In the genomic region with DNA sequence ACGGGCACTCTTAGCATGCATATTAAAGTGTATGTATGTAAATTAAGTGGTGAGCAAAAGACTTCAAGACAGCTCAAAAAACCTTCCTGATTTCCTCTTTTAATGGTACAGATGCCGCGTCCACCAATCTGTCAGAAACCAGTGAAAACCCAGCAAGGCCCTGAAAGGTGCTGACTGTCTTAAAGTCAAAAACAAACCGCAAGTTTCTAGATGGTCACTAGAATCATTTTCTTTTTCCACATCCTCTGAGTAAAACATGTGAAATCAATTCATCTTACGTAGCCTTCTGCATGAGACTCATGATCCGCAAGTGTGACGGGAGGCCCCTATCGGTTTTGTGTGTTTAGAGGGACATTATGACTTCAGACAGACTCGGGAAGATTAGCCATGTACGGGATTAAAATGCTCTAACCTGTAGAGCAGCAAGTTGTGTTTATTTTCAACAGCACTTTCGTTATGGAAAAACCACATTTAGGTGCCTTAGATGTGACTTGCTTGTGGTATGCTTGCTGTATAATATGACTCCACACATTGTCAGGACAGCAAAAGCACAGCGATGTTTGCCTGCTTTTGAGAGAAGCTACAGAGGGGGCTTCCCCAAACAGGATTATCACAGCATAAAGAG, we compare ENCODE assay signal across 12 cellular contexts.
DNase-seq lines count a peak whose midpoint lies in the region; ATAC-seq and TF ChIP-seq lines count a peak whose summit lies in the region.
"Had no signal": no experiment of that assay in that cellular context is flagged by ENCODE, and none has a peak within 500 bp of the region (broad histone marks: within the 10 kb centered on the region; RNA-seq: fewer than 3 reads in every experiment).

No MANE protein-coding gene starts in this region.

- no peaks in the 10 kb centered on the region for H3K27me3 ChIP-seq in CD4-positive, CD25-positive, alpha-beta regulatory T cell (ENCODE audit: control insufficient read depth, insufficient read depth, low read length)
- no peaks in the 10 kb centered on the region for H3K27me3 ChIP-seq in PC-9 (ENCODE audit: insufficient read depth, low read depth)
- H3K27me3 ChIP-seq: esophagus squamous epithelium, uterus had no signal

- no peaks in the 10 kb centered on the region for H3K27me3 Mint-ChIP-seq in CD4-positive, CD25-positive, alpha-beta regulatory T cell

- peak in 1 of 3 donors; percentile 21 for DNase-seq in CD4-positive, CD25-positive, alpha-beta regulatory T cell
- DNase-seq in Right ventricle myocardium superior (no peak), mesenteric fat pad (ENCODE audit: low spot score) (no peak), omental fat pad (ENCODE audit: low spot score) (no peak), PC-9 (no peak)
- DNase-seq: esophagus squamous epithelium, mesendoderm, uterus had no signal

- no peaks in the 10 kb centered on the region for H4K20me1 ChIP-seq in PC-9 (ENCODE audit: insufficient read depth)

- intact Hi-C loops in Right ventricle myocardium superior (cut with DNase I) (no loop called here), PC-9 (cut with micrococcal nuclease; ENCODE audit: unreplicated experiment) (no loop called here)

- POLR2A ChIA-PET in PC-9 (lab: Charles Lee; ENCODE audit: unreplicated experiment) = no interaction called here

- H3K27ac Mint-ChIP-seq in CD4-positive, CD25-positive, alpha-beta regulatory T cell = peak overlapping the region; percentile 44 to 81 (median 74)

- peaks cover 51% of the 10 kb centered on the region for H3K36me3 Mint-ChIP-seq in CD4-positive, CD25-positive, alpha-beta regulatory T cell

- no peaks in the 10 kb centered on the region for H3K9me3 Mint-ChIP-seq in CD4-positive, CD25-positive, alpha-beta regulatory T cell

- H3F3A ChIP-seq in PC-9 (ENCODE audit: insufficient read depth, low read depth) = no peaks in the 10 kb centered on the region

- BruUV-seq in PC-9 (replicated peaks; lab: Mats Ljungman, UMichigan) = no TSS peak

- TF ChIP-seq CTCF in omental fat pad (IDR thresholded peaks at IDR 0.05) (no peak), PC-9 (conservative IDR thresholded peaks at IDR 0.05) (no peak)

- CTCF ChIA-PET in PC-9 (lab: Charles Lee) = no interaction called here

- H3K9me3 ChIP-seq in CD4-positive, CD25-positive, alpha-beta regulatory T cell (ENCODE audit: control insufficient read depth in 2 of 2, low read length in 2 of 2) = no peaks in the 10 kb centered on the region
- peaks cover 8% of the 10 kb centered on the region for H3K9me3 ChIP-seq in KOPT-K1 (ENCODE audit: insufficient read depth, low read length, poor library complexity, severe bottlenecking)
- no peaks in the 10 kb centered on the region for H3K9me3 ChIP-seq in PC-9 (ENCODE audit: insufficient read depth, low read depth)
- H3K9me3 ChIP-seq: esophagus squamous epithelium, uterus had no signal

- H3K36me3 ChIP-seq in CD4-positive, CD25-positive, alpha-beta regulatory T cell (ENCODE audit: control insufficient read depth, insufficient read depth, low read length) = peaks cover 7% of the 10 kb centered on the region
- H3K36me3 ChIP-seq in KOPT-K1 (ENCODE audit: insufficient read depth, low read length) (peaks cover 76% of the 10 kb centered on the region), PC-9 (ENCODE audit: low read depth) (no peaks in the 10 kb centered on the region; the same call in 1 of the 2 replicates)
- H3K36me3 ChIP-seq: uterus had no signal

- H3K4me2 ChIP-seq in PC-9 = no peak overlapping the region

- ATAC-seq in CD4-positive, CD25-positive, alpha-beta regulatory T cell (ENCODE audit: low read depth in 2 of 2) = no peak
- ATAC-seq in GM18873 (IDR thresholded peaks at IDR 0.05; ENCODE audit: low FRiP score, unreplicated experiment) = peak; percentile 95
- peak; percentile 89 for ATAC-seq in HG02759 (IDR thresholded peaks at IDR 0.05; ENCODE audit: unreplicated experiment)
- ATAC-seq in Right ventricle myocardium superior (ENCODE audit: poor library complexity) = no peak
- ATAC-seq in omental fat pad (ENCODE audit: low FRiP score) = no peak

- no peak overlapping the region for H3K4me3 ChIP-seq in CD4-positive, CD25-positive, alpha-beta regulatory T cell (ENCODE audit: low read depth, low read length)
- H3K4me3 ChIP-seq in PC-9 = no peak overlapping the region
- H3K4me3 ChIP-seq: esophagus squamous epithelium, uterus had no signal

- H3K4me1 ChIP-seq in CD4-positive, CD25-positive, alpha-beta regulatory T cell (ENCODE audit: control insufficient read depth, insufficient read depth, low read length, poor library complexity, severe bottlenecking) = no peaks in the 10 kb centered on the region
- H3K4me1 ChIP-seq in PC-9 (replicated peaks; ENCODE audit: insufficient read depth) = no peaks in the 10 kb centered on the region
- H3K4me1 ChIP-seq: uterus had no signal

- H3K4me1 Mint-ChIP-seq in CD4-positive, CD25-positive, alpha-beta regulatory T cell = peaks cover 0 to 53% (median 12%) of the 10 kb centered on the region in 4 donors

- no peak overlapping the region for H2AFZ ChIP-seq in PC-9

- peak overlapping the region in 2 of 4 donors; percentile 10 to 17 for H3K4me3 Mint-ChIP-seq in CD4-positive, CD25-positive, alpha-beta regulatory T cell

- no peaks in the 10 kb centered on the region for H3K79me2 ChIP-seq in PC-9 (ENCODE audit: low read depth)

- H3K27ac ChIP-seq in CD4-positive, CD25-positive, alpha-beta regulatory T cell (ENCODE audit: insufficient read depth, low read length, poor library complexity, severe bottlenecking) = no peak overlapping the region
- H3K27ac ChIP-seq in KOPT-K1 (ENCODE audit: low read depth, low read length, poor library complexity, severe bottlenecking) (peak overlapping the region; percentile 64), PC-9 (no peak overlapping the region)
- H3K27ac ChIP-seq: C4-2B, esophagus squamous epithelium, uterus had no signal

- H3K9me2 ChIP-seq in PC-9 (ENCODE audit: insufficient read depth) = no peaks in the 10 kb centered on the region

Comparison
In these comparisons a context has a peak if more than half of its experiments do, and no peak if none do; other contexts are left out.
1. ATAC-seq: peak in GM18873 (single experiment) and HG02759 (single experiment); none in CD4-positive, CD25-positive, alpha-beta regulatory T cell (0 of 2), Right ventricle myocardium superior (single experiment) and omental fat pad (single experiment).